ENCODE assay signal across 8 cellular contexts in the genomic region with DNA sequence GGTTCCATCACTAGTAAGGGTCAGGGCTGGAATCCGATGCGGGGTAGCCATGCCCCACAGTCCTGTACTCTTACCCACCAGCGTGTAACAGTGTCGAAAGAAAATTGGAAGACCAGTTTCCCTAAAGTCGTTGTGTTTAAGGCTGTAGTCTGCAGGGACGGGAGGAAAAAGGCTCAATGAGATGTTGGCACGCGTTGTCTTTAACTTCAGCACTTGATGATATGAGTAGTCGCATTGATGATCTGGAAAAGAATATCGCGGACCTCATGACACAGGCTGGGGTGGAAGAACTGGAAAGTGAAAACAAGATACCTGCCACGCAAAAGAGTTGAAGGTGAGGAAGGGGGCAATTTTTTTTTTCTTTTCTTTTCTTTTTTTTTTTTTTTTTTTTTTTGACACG. TPM values are rescaled to one million over a fixed set of nuclear protein-coding genes. Genes with fewer than 3 reads are reported as not detected.
A peak's percentile ranks its signal among the peaks of the same experiment; 100 is the strongest.
DNase-seq lines count a peak whose midpoint lies in the region; ATAC-seq and TF ChIP-seq lines count a peak whose summit lies in the region.

No MANE protein-coding gene starts in this region.

- peaks cover 2% of the 10 kb centered on the region for H3K27me3 Mint-ChIP-seq in activated CD4-positive, alpha-beta T cell treated with anti-CD3 and anti-CD28 coated beads, Interleukin-2, amount 10 ng/mL, durations not matched to agents 7 days and 5 days

- peak overlapping the region; percentile 95 for H3K27ac Mint-ChIP-seq in activated CD4-positive, alpha-beta T cell treated with anti-CD3 and anti-CD28 coated beads, Interleukin-2, amount 10 ng/mL, durations not matched to agents 7 days and 5 days

- no peak for DNase-seq in activated CD4-positive, alpha-beta T cell treated with anti-CD3 and anti-CD28 coated beads, Interleukin-2, amount 10 ng/mL, durations not matched to agents 7 days and 5 days
- no peak for DNase-seq in activated CD4-positive, alpha-beta T cell treated with anti-CD3 and anti-CD28 coated beads, Interleukin-2, amount 50 U/mL, for 4 hours
- DNase-seq in adipocyte (ENCODE audit: low read depth), result no peak
- DNase-seq in right lobe of liver, result peak in 1 of 3 donors; percentile 19
- no peak for DNase-seq in testis
- DNase-seq in cerebellar nuclear complex (lab: John Stamatoyannopoulos, UW), result no peak
- no peak for DNase-seq in NCI-H345 (lab: John Stamatoyannopoulos, UW)

- POLR2A ChIA-PET in activated CD4-positive, alpha-beta T cell treated with anti-CD3 and anti-CD28 coated beads, Interleukin-2, amount 10 ng/mL, durations not matched to agents 7 days and 5 days (lab: Charles Lee), result no interaction called here

- H3K4me3 ChIP-seq in adipocyte (ENCODE audit: low read length) (peak overlapping the region; percentile 87), right lobe of liver (peak overlapping the region in 2 of 3 donors; percentile 93 to 98), testis (peak overlapping the region; percentile 92 to 93)

- no peaks in the 10 kb centered on the region for H3K9me3 Mint-ChIP-seq in activated CD4-positive, alpha-beta T cell treated with anti-CD3 and anti-CD28 coated beads, Interleukin-2, amount 10 ng/mL, durations not matched to agents 7 days and 5 days

- H3K27me3 ChIP-seq in adipocyte (replicated peaks; ENCODE audit: control insufficient read depth, insufficient read depth, low read length) (no peaks in the 10 kb centered on the region), right lobe of liver (no peaks in the 10 kb centered on the region), testis (no peaks in the 10 kb centered on the region)

- H3K4me1 Mint-ChIP-seq in activated CD4-positive, alpha-beta T cell treated with anti-CD3 and anti-CD28 coated beads, Interleukin-2, amount 10 ng/mL, durations not matched to agents 7 days and 5 days, result peaks cover 43% of the 10 kb centered on the region

- peaks cover 42% of the 10 kb centered on the region for H3K36me3 Mint-ChIP-seq in activated CD4-positive, alpha-beta T cell treated with anti-CD3 and anti-CD28 coated beads, Interleukin-2, amount 10 ng/mL, durations not matched to agents 7 days and 5 days (ENCODE audit: low read depth)

- WGBS in right lobe of liver (ENCODE audit: insufficient coverage, low coverage, low lambda C conversion rate, missing lambda C conversion rate), result 81% methylated on average over 12 of the region's 13 CpGs
- 52 to 71% methylated on average over 13 of the region's 13 CpGs for WGBS in testis, 2 donors

- TF ChIP-seq CTCF in right lobe of liver (IDR thresholded peaks at IDR 0.05) (no peak), testis (IDR thresholded peaks at IDR 0.05) (no peak)

- H3K9me3 ChIP-seq in adipocyte (ENCODE audit: control insufficient read depth, low read length) (no peaks in the 10 kb centered on the region), right lobe of liver (no peaks in the 10 kb centered on the region), testis (no peaks in the 10 kb centered on the region)

- TF ChIP-seq POLR2A in right lobe of liver (IDR thresholded peaks at IDR 0.05) (no peak), testis (IDR thresholded peaks at IDR 0.05) (no peak)

- peaks cover 15% of the 10 kb centered on the region for H3K36me3 ChIP-seq in adipocyte (ENCODE audit: control insufficient read depth, insufficient read depth, low read length, severe bottlenecking)
- H3K36me3 ChIP-seq in right lobe of liver, result peaks cover 0 to 22% (median 2%) of the 10 kb centered on the region in 4 donors
- no peaks in the 10 kb centered on the region for H3K36me3 ChIP-seq in testis (ENCODE audit: low read depth, missing control alignments)

- H3K27ac ChIP-seq in right lobe of liver, result no peak overlapping the region
- no peak overlapping the region for H3K27ac ChIP-seq in testis

- peak overlapping the region; percentile 90 for H3K9ac ChIP-seq in adipocyte (ENCODE audit: low read length)

- intact Hi-C loops in right lobe of liver (cut with DNase I), result no loop called here
- intact Hi-C loops in testis (cut with DNase I; ENCODE audit: low total_unique reads), result no loop called here

- H3K4me1 ChIP-seq in adipocyte (ENCODE audit: control insufficient read depth, insufficient read depth, low read length), result peaks cover 26% of the 10 kb centered on the region
- H3K4me1 ChIP-seq in right lobe of liver, result peaks cover 0 to 25% (median 0%) of the 10 kb centered on the region in 4 donors
- peaks cover 18% of the 10 kb centered on the region for H3K4me1 ChIP-seq in testis

- H3K4me3 Mint-ChIP-seq in activated CD4-positive, alpha-beta T cell treated with anti-CD3 and anti-CD28 coated beads, Interleukin-2, amount 10 ng/mL, durations not matched to agents 7 days and 5 days, result peak overlapping the region; percentile 99

- ATAC-seq in right lobe of liver (no peak), GM21390 (IDR thresholded peaks at IDR 0.05; ENCODE audit: unreplicated experiment) (no peak)

- CTCF ChIA-PET in activated CD4-positive, alpha-beta T cell treated with anti-CD3 and anti-CD28 coated beads, Interleukin-2, amount 10 ng/mL, durations not matched to agents 7 days and 5 days (lab: Charles Lee), result interaction anchor here (0.8 kb wide), 1 partner anchor 8 kb away, joined by 3 read pairs; no protein-coding TSS in a partner anchor

RNA-seq across cellular contexts. Expression of gene HSBP1, which starts 1.3 kb away (rescaled TPM):
- total RNA-seq in activated CD4-positive, alpha-beta T cell treated with anti-CD3 and anti-CD28 coated beads, Interleukin-2, amount 10 ng/mL, durations not matched to agents 7 days and 5 days, result 10 to 100 TPM; 60.9 to 61.1 TPM
- total RNA-seq in right lobe of liver, result 10 to 100 TPM in 4 of 6 experiments, 1 to 10 TPM in 2; 5.6 to 46.2 (median 35.2) TPM
- total RNA-seq in testis, result 10 to 100 TPM; 42.9 to 43.7 TPM
- 278 TPM for polyA plus RNA-seq in testis (ENCODE audit: insufficient read depth, low read depth, low replicate concordance)
